Comparison of ENCODE assay signal across 25 cellular contexts in genomic region chr9:116910201-116910600, GRCh38.
DNase-seq lines count a peak whose midpoint lies in the region; ATAC-seq and TF ChIP-seq lines count a peak whose summit lies in the region.
"Had no signal": no experiment of that assay in that cellular context is flagged by ENCODE, and none has a peak within 500 bp of the region (broad histone marks: within the 10 kb centered on the region; RNA-seq: fewer than 3 reads in every experiment).

No MANE protein-coding gene starts in this region.

- no peak overlapping the region for H3K4me3 Mint-ChIP-seq in GM23338
- no peak overlapping the region for H3K4me3 Mint-ChIP-seq in activated CD4-positive, alpha-beta T cell treated with anti-CD3 and anti-CD28 coated beads, Interleukin-2, amount 10 ng/mL, durations not matched to agents 24 days and 14 days
- H3K4me3 Mint-ChIP-seq: CD8-positive, alpha-beta memory T cell had no signal

- H3K79me2 ChIP-seq in GM23338 (replicated peaks; ENCODE audit: insufficient read depth) = no peaks in the 10 kb centered on the region

- no peak overlapping the region for H2AFZ ChIP-seq in GM23338

- peaks cover 5% of the 10 kb centered on the region; the same call in 1 of the 2 replicates for H3K9me2 ChIP-seq in GM23338 (ENCODE audit: insufficient read depth)

- H3K27ac ChIP-seq in GM23338 (ENCODE audit: low read depth) (no peak overlapping the region), RWPE2 (ENCODE audit: poor library complexity, severe bottlenecking) (no peak overlapping the region), foreskin keratinocyte (no peak overlapping the region)
- H3K27ac ChIP-seq: BLaER1 treated with 17β-estradiol and CSF1 and Interleukin-3, amounts not matched to agents 10 nM and 100 nM had no signal

- H3K36me3 Mint-ChIP-seq in GM23338 (ENCODE audit: low read depth) = no peaks in the 10 kb centered on the region
- no peaks in the 10 kb centered on the region for H3K36me3 Mint-ChIP-seq in activated CD4-positive, alpha-beta T cell treated with anti-CD3 and anti-CD28 coated beads, Interleukin-2, amount 10 ng/mL, durations not matched to agents 24 days and 14 days (ENCODE audit: low read depth)
- H3K36me3 Mint-ChIP-seq: CD8-positive, alpha-beta memory T cell had no signal

- no peaks in the 10 kb centered on the region for H4K20me1 ChIP-seq in GM23338 (replicated peaks; ENCODE audit: insufficient read depth)
- H4K20me1 ChIP-seq: BLaER1 treated with 17β-estradiol and CSF1 and Interleukin-3, amounts not matched to agents 10 nM and 100 nM had no signal

- no peaks in the 10 kb centered on the region for H3K27me3 ChIP-seq in BE2C
- H3K27me3 ChIP-seq in GM23338 (ENCODE audit: insufficient read depth) = no peaks in the 10 kb centered on the region
- no peaks in the 10 kb centered on the region for H3K27me3 ChIP-seq in RWPE2 (ENCODE audit: insufficient read depth, poor library complexity, severe bottlenecking)
- H3K27me3 ChIP-seq in foreskin keratinocyte = no peaks in the 10 kb centered on the region
- H3K27me3 ChIP-seq: BLaER1 treated with 17β-estradiol and CSF1 and Interleukin-3, amounts not matched to agents 10 nM and 100 nM had no signal

- no peaks in the 10 kb centered on the region for H3K9me3 Mint-ChIP-seq in GM23338
- no peaks in the 10 kb centered on the region for H3K9me3 Mint-ChIP-seq in activated CD4-positive, alpha-beta T cell treated with anti-CD3 and anti-CD28 coated beads, Interleukin-2, amount 10 ng/mL, durations not matched to agents 24 days and 14 days

- in situ Hi-C loops in GM13976 (cut with MboI; ENCODE audit: low sequenced_read_pairs, unreplicated experiment) = no loop called here

- peaks cover 9% of the 10 kb centered on the region for H3K27me3 Mint-ChIP-seq in GM23338 (ENCODE audit: insufficient read depth, low read depth, poor library complexity)
- H3K27me3 Mint-ChIP-seq in activated CD4-positive, alpha-beta T cell treated with anti-CD3 and anti-CD28 coated beads, Interleukin-2, amount 10 ng/mL, durations not matched to agents 24 days and 14 days = no peaks in the 10 kb centered on the region

- intact Hi-C loops in activated CD4-positive, alpha-beta T cell treated with anti-CD3 and anti-CD28 coated beads, Interleukin-2, amount 10 ng/mL, durations not matched to agents 24 days and 14 days (cut with micrococcal nuclease) = no loop called here
- intact Hi-C loops in mucosa of descending colon (cut with DNase I, micrococcal nuclease) = no loop called here

- H3K4me3 ChIP-seq in BE2C (ENCODE audit: low read depth, low read length) = no peak overlapping the region
- H3K4me3 ChIP-seq in GM23338 = no peak overlapping the region
- H3K4me3 ChIP-seq in RWPE2 (ENCODE audit: severe bottlenecking) = no peak overlapping the region
- no peak overlapping the region for H3K4me3 ChIP-seq in mucosa of descending colon
- H3K4me3 ChIP-seq: BLaER1 treated with 17β-estradiol and CSF1 and Interleukin-3, amounts not matched to agents 10 nM and 100 nM had no signal

- no peak overlapping the region for H3K27ac Mint-ChIP-seq in GM23338
- no peak overlapping the region for H3K27ac Mint-ChIP-seq in activated CD4-positive, alpha-beta T cell treated with anti-CD3 and anti-CD28 coated beads, Interleukin-2, amount 10 ng/mL, durations not matched to agents 24 days and 14 days
- H3K27ac Mint-ChIP-seq: CD8-positive, alpha-beta memory T cell had no signal

- no peaks in the 10 kb centered on the region for H3F3A ChIP-seq in GM23338 (replicated peaks; ENCODE audit: low read depth)

- H3K36me3 ChIP-seq in BE2C (peaks cover 3% of the 10 kb centered on the region; the same call in 1 of the 2 replicates), GM23338 (ENCODE audit: insufficient read depth) (no peaks in the 10 kb centered on the region), RWPE2 (ENCODE audit: low read depth) (no peaks in the 10 kb centered on the region), mucosa of descending colon (ENCODE audit: low read depth) (no peaks in the 10 kb centered on the region)
- H3K36me3 ChIP-seq: BLaER1 treated with 17β-estradiol and CSF1 and Interleukin-3, amounts not matched to agents 10 nM and 100 nM had no signal

- H3K9me3 ChIP-seq in BE2C (no peaks in the 10 kb centered on the region), RWPE2 (ENCODE audit: severe bottlenecking) (no peaks in the 10 kb centered on the region), mucosa of descending colon (no peaks in the 10 kb centered on the region)
- H3K9me3 ChIP-seq: BLaER1 treated with 17β-estradiol and CSF1 and Interleukin-3, amounts not matched to agents 10 nM and 100 nM had no signal

- H3K4me2 ChIP-seq in GM23338 = peak overlapping the region; percentile 19; the same call in 1 of the 2 replicates
- H3K4me2 ChIP-seq: BLaER1 treated with 17β-estradiol and CSF1 and Interleukin-3, amounts not matched to agents 10 nM and 100 nM had no signal

- TF ChIP-seq CTCF in BE2C (IDR thresholded peaks at IDR 0.05; ENCODE audit: low read depth, low read length) (peak; percentile 8; the same call in 1 of the 2 replicates), GM23338 (conservative IDR thresholded peaks at IDR 0.05; ENCODE audit: low read depth in 2 of 2) (peak; percentile 48 to 66), RWPE2 (IDR thresholded peaks at IDR 0.05; ENCODE audit: poor library complexity, severe bottlenecking) (peak; percentile 20), foreskin keratinocyte (conservative IDR thresholded peaks at IDR 0.05) (peak; percentile 38), GM13976 (IDR thresholded peaks at IDR 0.05; ENCODE audit: borderline replicate concordance, control extremely low read depth, extremely low read depth, insufficient read depth, missing control alignments) (no peak), mucosa of descending colon (IDR thresholded peaks at IDR 0.05) (no peak)

- ATAC-seq in GM23338 = peak; percentile 55
- no peak for ATAC-seq in RWPE2 (ENCODE audit: low read depth)
- no peak for ATAC-seq in foreskin keratinocyte
- ATAC-seq in mucosa of descending colon = no peak
- ATAC-seq: HepG2 had no signal

- DNase-seq in BE2C (no peak), GM23338 (ENCODE audit: low spot score) (peak; percentile 41), RWPE2 (ENCODE audit: low spot score) (no peak), foreskin keratinocyte (no peak), GM13976 (ENCODE audit: low spot score) (no peak), mucosa of descending colon (no peak)
- DNase-seq in activated T-cell treated with anti-CD3 and anti-CD28 coated beads, Interleukin-2, amount 50 U/mL, for 1 hour = no peak
- DNase-seq in activated CD4-positive, alpha-beta T cell treated with anti-CD3 and anti-CD28 coated beads, Interleukin-2, amount 10 ng/mL, durations not matched to agents 24 days and 14 days = no peak
- DNase-seq: CD8-positive, alpha-beta memory T cell; DMS53; EL; HCEC 1CT; KG1; MV-4-11; NCI-H1417; NCI-H187; NCI-H2107; NCI-H510A; NCI-H748 treated with DMSO at 0.1 percent for 48 hours; NK-92 treated with Interleukin-12 subunit alpha and Interleukin-12 subunit beta, amount 100 ng/mL, for 24 hours; OCI-M1; RPMI8226; SIG-M5 had no signal

- H3K4me1 ChIP-seq in BE2C (no peaks in the 10 kb centered on the region), GM23338 (ENCODE audit: insufficient read depth) (peaks cover 14% of the 10 kb centered on the region), RWPE2 (ENCODE audit: insufficient read depth, poor library complexity, severe bottlenecking) (peaks cover 10% of the 10 kb centered on the region), foreskin keratinocyte (peaks cover 5% of the 10 kb centered on the region), mucosa of descending colon (ENCODE audit: low read depth) (no peaks in the 10 kb centered on the region)
- H3K4me1 ChIP-seq: BLaER1 treated with 17β-estradiol and CSF1 and Interleukin-3, amounts not matched to agents 10 nM and 100 nM had no signal

- peaks cover 28% of the 10 kb centered on the region for H3K4me1 Mint-ChIP-seq in GM23338
- H3K4me1 Mint-ChIP-seq in activated CD4-positive, alpha-beta T cell treated with anti-CD3 and anti-CD28 coated beads, Interleukin-2, amount 10 ng/mL, durations not matched to agents 24 days and 14 days = no peaks in the 10 kb centered on the region
- H3K4me1 Mint-ChIP-seq: CD8-positive, alpha-beta memory T cell had no signal

TF ChIP-seq in GM23338, 12 proteins besides CTCF, POLR2A, EP300 and RAD21:
- no peak for TF ChIP-seq ZNF114 (CRISPR knock-in tag; IDR thresholded peaks at IDR 0.05)

Comparison
In these comparisons a context has a peak if more than half of its experiments do, and no peak if none do; other contexts are left out.
1. CTCF ChIP-seq: peak in BE2C (single experiment), GM23338 (2 of 2), RWPE2 (single experiment) and foreskin keratinocyte (single experiment); none in GM13976 (single experiment) and mucosa of descending colon (single experiment).